Comparison of ENCODE assay signal across 39 cellular contexts in genomic region chr4:29142708-29143107, GRCh38.
"Had no signal": no experiment of that assay in that cellular context is flagged by ENCODE, and none has a peak within 500 bp of the region (broad histone marks: within the 10 kb centered on the region; RNA-seq: fewer than 3 reads in every experiment).

No MANE protein-coding gene starts in this region.

- H3K27ac ChIP-seq: brain microvascular endothelial cell, Peyer's patch, SJSA1, VCaP had no signal

- DNase-seq: activated B cell treated with CpG ODN at 0.5 μM for 24 hours; activated CD4-positive, alpha-beta memory T cell treated with anti-CD3 and anti-CD28 coated beads, Interleukin-2, amount 10 ng/mL, durations not matched to agents 7 days and 5 days; activated CD4-positive, alpha-beta T cell treated with anti-CD3 and anti-CD28 coated beads for 4 hours; activated CD4-positive, CD25-positive, alpha-beta regulatory T cell treated with anti-CD3 and anti-CD28 coated beads, Interleukin-2, amount 50 U/mL, for 72 hours; activated CD8-positive, alpha-beta memory T cell treated with anti-CD3 and anti-CD28 coated beads for 24 hours; activated CD8-positive, alpha-beta memory T cell treated with anti-CD3 and anti-CD28 coated beads, Interleukin-2, amount 10 ng/mL, durations not matched to agents 7 days and 5 days; activated CD8-positive, alpha-beta memory T cell treated with anti-CD3 and anti-CD28 coated beads, Interleukin-2, amount 50 U/mL, for 48 hours; activated effector memory CD4-positive, alpha-beta T cell treated with anti-CD3 and anti-CD28 coated beads, Interleukin-2, amount 50 U/mL, for 16 hours; activated naive CD4-positive, alpha-beta T cell; activated naive CD4-positive, alpha-beta T cell treated with anti-CD3 and anti-CD28 coated beads, Interleukin-2, amount 50 U/mL, for 16 hours; activated naive CD8-positive, alpha-beta T cell treated with anti-CD3 and anti-CD28 coated beads for 36 hours; activated T-cell treated with anti-CD3 and anti-CD28 coated beads, Interleukin-2, amount 50 U/mL, for 48 hours; amniotic stem cell; aorta; brain microvascular endothelial cell; NCI-H1092 treated with DMSO at 0.1 percent for 48 hours; NCI-H1417; NCI-H146; NCI-H187; NCI-H2029 treated with DMSO at 0.1 percent for 48 hours; NCI-H2107; NCI-H2171; NCI-H510A; NCI-H526; NCI-H748 treated with DMSO at 0.1 percent for 48 hours; NK-92 treated with Interleukin-12 subunit alpha and Interleukin-12 subunit beta, amount 100 ng/mL, for 24 hours; PC-3; Peyer's patch; RPMI8226; SHP77 treated with DMSO at 0.1 percent for 48 hours; SW 1271; T-helper 1 cell; T-helper 2 cell; T-helper 9 cell had no signal

- H3K36me3 ChIP-seq: brain microvascular endothelial cell, Peyer's patch, SJSA1 had no signal

- H3K9me3 ChIP-seq: Peyer's patch, SJSA1 had no signal

- H3K4me1 ChIP-seq: Peyer's patch, SJSA1 had no signal

- H3K4me3 ChIP-seq: K562, Peyer's patch, SJSA1 had no signal

- ATAC-seq: activated CD8-positive, alpha-beta memory T cell treated with anti-CD3 and anti-CD28 coated beads, Interleukin-2, amount 10 ng/mL, durations not matched to agents 7 days and 5 days; activated T-helper 17 cell treated with anti-CD3 and anti-CD28 coated beads, Interleukin-2, amount 50 U/mL, for 72 hours; K562; PC-3; SK-N-SH treated with all-trans-retinoic acid at 6 μM for 48 hours had no signal

- H3K27me3 ChIP-seq: brain microvascular endothelial cell, Peyer's patch, SJSA1 had no signal
